Comparison of ENCODE assay signal across 7 cellular contexts in genomic region chr19:42254850-42255765, GRCh38. TPM values are rescaled to one million over a fixed set of nuclear protein-coding genes. Genes with fewer than 3 reads are reported as not detected.
DNase-seq lines count a peak whose midpoint lies in the region; ATAC-seq, FAIRE-seq and TF ChIP-seq lines count a peak whose summit lies in the region.

TSS of gene ERF (minus strand) at chr19:42255128. CDS start at chr19:42254999, 129 bp downstream.

- peaks cover 12% of the 10 kb centered on the region for H4K20me1 ChIP-seq in keratinocyte (ENCODE audit: control insufficient read depth, extremely low read depth, insufficient read depth, low read length)

- dilution Hi-C loops in keratinocyte (cut with MboI; ENCODE audit: extremely low pct_ligation_motif_present, low sequenced_read_pairs) = no loop called here

- no peak for FAIRE-seq in keratinocyte (lab: Jason Lieb, UNC)

- H3K36me3 ChIP-seq in keratinocyte (ENCODE audit: control insufficient read depth in 2 of 2, extremely low read depth in 1 of 2, insufficient read depth in 2 of 2, low read length in 2 of 2) = peaks cover 4 to 5% of the 10 kb centered on the region in 2 experiments

- H3K9me1 ChIP-seq in keratinocyte (ENCODE audit: control insufficient read depth, extremely low read depth, insufficient read depth, low read length) = no peaks in the 10 kb centered on the region

- ATAC-seq in GM18511 (IDR thresholded peaks at IDR 0.05; ENCODE audit: unreplicated experiment) (peak; percentile 62), HG03066 (IDR thresholded peaks at IDR 0.05; ENCODE audit: low read depth, unreplicated experiment) (peak; percentile 57)
- peak; percentile 84 to 85 for ATAC-seq in activated CD4-positive, CD25-positive, alpha-beta regulatory T cell treated with anti-CD3 and anti-CD28 coated beads, Interleukin-2, amount 50 U/mL, for 24 hours

- peaks cover 41% of the 10 kb centered on the region for H3K79me2 ChIP-seq in keratinocyte (ENCODE audit: control insufficient read depth, insufficient read depth, low read length)

- peaks cover 29% of the 10 kb centered on the region for H3K4me1 ChIP-seq in keratinocyte (ENCODE audit: control insufficient read depth, extremely low read depth, insufficient read depth, low read length)

- H3K4me2 ChIP-seq in keratinocyte (ENCODE audit: control insufficient read depth, extremely low read depth, insufficient read depth, low read depth, low read length) = peak within 1 kb of the TSS; percentile 92

- no peaks in the 10 kb centered on the region for H3K27me3 ChIP-seq in keratinocyte (ENCODE audit: control insufficient read depth, extremely low read depth, insufficient read depth, low read length)

- no peaks in the 10 kb centered on the region for H3K9me3 ChIP-seq in keratinocyte (ENCODE audit: control insufficient read depth, low read depth, low read length)

- TF ChIP-seq CTCF in keratinocyte (optimal IDR thresholded peaks at IDR 0.05 in 1 of 3, IDR thresholded peaks at IDR 0.05 in 1 of 3, conservative IDR thresholded peaks at IDR 0.05 in 1 of 3; ENCODE audit: extremely low read depth in 1 of 3, insufficient read depth in 2 of 3, low read length in 3 of 3) = no peak

- H2AFZ ChIP-seq in keratinocyte (ENCODE audit: control insufficient read depth, low read length) = peak within 1 kb of the TSS; percentile 70

- DNase-seq in NCI-H2227 (lab: John Stamatoyannopoulos, UW; ENCODE audit: unreplicated experiment) (peak; percentile 99), keratinocyte (ENCODE audit: low read depth, low spot score) (no peak)
- DNase-seq in central memory CD4-positive, alpha-beta T cell = peak; percentile 93
- peak; percentile 88 to 91 (median 91) for DNase-seq in stimulated activated CD4-positive, alpha-beta T cell treated with anti-CD3 and anti-CD28 coated beads, Interleukin-12 subunit alpha, Interleukin-12 subunit beta, amount 100 ng/mL, for 48 hours (ENCODE audit: low read depth in 2 of 3, low spot score in 1 of 3)

- peak within 1 kb of the TSS; percentile 95 for H3K9ac ChIP-seq in keratinocyte (ENCODE audit: control insufficient read depth, extremely low read depth, insufficient read depth, low read length)

- H3K27ac ChIP-seq in keratinocyte (ENCODE audit: control insufficient read depth, insufficient read depth, low read length) = peak within 1 kb of the TSS; percentile 89

- peak within 1 kb of the TSS; percentile 71 to 92 (median 77) for H3K4me3 ChIP-seq in keratinocyte (ENCODE audit: control insufficient read depth in 2 of 3, extremely low read depth in 1 of 3, insufficient read depth in 2 of 3, low read depth in 1 of 3, low read length in 3 of 3)

RNA-seq across cellular contexts. Expression of gene ERF, which starts in this region (rescaled TPM):
- polyA plus RNA-seq in keratinocyte = 75.4 to 87.4 TPM (median 83.5 TPM) in 3 replicates
- polyA plus RNA-seq in keratinocyte (2011; ENCODE audit: low read depth) = 10.1 TPM
- polyA plus RNA-seq in keratinocyte (2011; cell fraction: cytosol; rRNA removed) = 37.7 and 64.6 TPM in 2 replicates
- polyA plus RNA-seq in keratinocyte (2011; cell fraction: nucleus; rRNA removed) = 94.1 and 101 TPM in 2 replicates
- 34.6 and 75.9 TPM in 2 replicates for polyA plus RNA-seq in keratinocyte (2012; ENCODE audit: low replicate concordance)
- 67.4 to 70.6 TPM (median 69.2 TPM) in 3 replicates for polyA minus RNA-seq in keratinocyte
- polyA minus RNA-seq in keratinocyte (2011; cell fraction: cytosol; rRNA and poly(A)+ RNA removed) = 140 TPM
- 44.9 and 57.9 TPM in 2 replicates for polyA minus RNA-seq in keratinocyte (2011; cell fraction: nucleus; rRNA and poly(A)+ RNA removed)
